ENCODE assay signal across 8 cellular contexts in the genomic region with DNA sequence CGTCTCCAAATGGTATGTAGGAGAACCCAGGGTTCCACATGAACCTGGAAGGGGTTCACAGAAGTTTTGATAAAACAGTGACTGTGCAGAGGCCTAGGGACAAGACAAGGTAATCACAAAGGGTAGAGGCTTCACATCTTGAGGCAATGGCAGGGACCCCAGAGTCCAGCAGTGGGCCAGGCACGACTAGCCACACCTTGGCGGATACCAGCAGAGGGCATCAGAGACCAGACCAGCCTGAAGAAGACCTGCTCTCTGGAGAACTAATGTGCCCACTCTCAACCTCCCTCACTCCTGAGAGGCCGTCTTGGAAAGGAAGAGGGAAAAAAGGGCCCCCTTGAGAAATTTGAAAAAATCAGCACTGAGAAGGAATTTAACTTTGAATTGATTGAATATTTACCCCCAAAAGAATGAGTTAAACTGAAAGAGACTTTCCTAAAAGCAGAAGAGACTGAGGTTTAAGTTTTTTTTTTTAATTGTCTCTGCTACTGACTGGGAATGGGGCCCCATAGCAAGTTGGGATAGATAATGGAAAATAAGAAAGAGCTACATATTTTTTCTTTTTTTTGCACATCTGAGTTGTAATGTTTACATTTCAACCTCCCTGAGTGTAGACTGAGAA.
A peak's percentile ranks its signal among the peaks of the same experiment; 100 is the strongest.
DNase-seq lines count a peak whose midpoint lies in the region; FAIRE-seq and TF ChIP-seq lines count a peak whose summit lies in the region.

No MANE protein-coding gene starts in this region.

- H3K27me3 Mint-ChIP-seq in type B pancreatic cell = no peaks in the 10 kb centered on the region

- no peaks in the 10 kb centered on the region for H3K36me3 Mint-ChIP-seq in type B pancreatic cell

- no peak overlapping the region for H3K27ac ChIP-seq in adrenal gland
- no peak overlapping the region for H3K27ac ChIP-seq in keratinocyte (ENCODE audit: control insufficient read depth, insufficient read depth, low read length)

- no peak overlapping the region for H3K27ac Mint-ChIP-seq in type B pancreatic cell

- peaks cover 42% of the 10 kb centered on the region for H3K4me1 Mint-ChIP-seq in type B pancreatic cell (ENCODE audit: unreplicated experiment)

- no peaks in the 10 kb centered on the region for H3K9me3 Mint-ChIP-seq in type B pancreatic cell

- H3K36me3 ChIP-seq in adrenal gland (replicated peaks in 1 of 2) (no peaks in the 10 kb centered on the region), keratinocyte (ENCODE audit: control insufficient read depth in 2 of 2, extremely low read depth in 1 of 2, insufficient read depth in 2 of 2, low read length in 2 of 2) (no peaks in the 10 kb centered on the region)

- no peak overlapping the region for H2AFZ ChIP-seq in keratinocyte (ENCODE audit: control insufficient read depth, low read length)

- TF ChIP-seq POLR2A in adrenal gland (IDR thresholded peaks at IDR 0.05) = no peak

- intact Hi-C loops in adrenal gland (cut with DNase I) = loop anchor here (2.0 to 5.0 kb wide), 3 partner anchors 242 to 297 kb away; partner anchors contain the start of gene JADE1 (in 1 of the 2)

- WGBS in adrenal gland, 4 donors = 57 to 66% (median 59%) methylated on average over 4 of the region's 4 CpGs

- no peaks in the 10 kb centered on the region for H3K9me1 ChIP-seq in keratinocyte (ENCODE audit: control insufficient read depth, extremely low read depth, insufficient read depth, low read length)

- no peak overlapping the region for H3K4me2 ChIP-seq in keratinocyte (ENCODE audit: control insufficient read depth, extremely low read depth, insufficient read depth, low read depth, low read length)

- H3K9me3 ChIP-seq in adrenal gland (replicated peaks in 1 of 3) (no peaks in the 10 kb centered on the region), keratinocyte (ENCODE audit: control insufficient read depth, low read depth, low read length) (no peaks in the 10 kb centered on the region)

- H3K4me3 ChIP-seq in adrenal gland (no peak overlapping the region), keratinocyte (ENCODE audit: control insufficient read depth in 2 of 3, extremely low read depth in 1 of 3, insufficient read depth in 2 of 3, low read depth in 1 of 3, low read length in 3 of 3) (no peak overlapping the region)

- dilution Hi-C loops in keratinocyte (cut with MboI; ENCODE audit: extremely low pct_ligation_motif_present, low sequenced_read_pairs) = no loop called here

- DNase-seq in stimulated activated CD4-positive, alpha-beta T cell treated with anti-CD3 and anti-CD28 coated beads, Interleukin-15, amount 100 ng/mL, for 24 hours = peak; percentile 28
- DNase-seq in stimulated activated CD4-positive, alpha-beta T cell treated with anti-CD3 and anti-CD28 coated beads, Interleukin-12 subunit alpha, Interleukin-12 subunit beta, amount 100 ng/mL, for 4 hours = no peak
- DNase-seq in adrenal gland = peak; percentile 50 to 83 (median 60)
- DNase-seq in keratinocyte (ENCODE audit: low read depth, low spot score) = no peak
- no peak for DNase-seq in type B pancreatic cell (ENCODE audit: extremely low spot score, unreplicated experiment)
- no peak for DNase-seq in amniotic stem cell (lab: John Stamatoyannopoulos, UW)
- no peak for DNase-seq in NCI-H128 (lab: John Stamatoyannopoulos, UW; ENCODE audit: unreplicated experiment)

- no peak overlapping the region for H3K4me3 Mint-ChIP-seq in type B pancreatic cell

- no peak for FAIRE-seq in keratinocyte (lab: Jason Lieb, UNC)

- H3K4me1 ChIP-seq in adrenal gland (replicated peaks in 1 of 2) (peaks cover 12 to 15% of the 10 kb centered on the region in 2 donors), keratinocyte (ENCODE audit: control insufficient read depth, extremely low read depth, insufficient read depth, low read length) (peaks cover 2% of the 10 kb centered on the region)

- H3K79me2 ChIP-seq in keratinocyte (ENCODE audit: control insufficient read depth, insufficient read depth, low read length) = no peaks in the 10 kb centered on the region

- H3K27me3 ChIP-seq in adrenal gland = no peaks in the 10 kb centered on the region
- H3K27me3 ChIP-seq in keratinocyte (ENCODE audit: control insufficient read depth, extremely low read depth, insufficient read depth, low read length) = no peaks in the 10 kb centered on the region

- TF ChIP-seq CTCF in LNCAP (IDR thresholded peaks at IDR 0.05) (peak; percentile 22; the same call in 1 of the 2 replicates), adrenal gland (IDR thresholded peaks at IDR 0.05) (peak; percentile 47 to 75 (median 60)), keratinocyte (optimal IDR thresholded peaks at IDR 0.05 in 1 of 3, IDR thresholded peaks at IDR 0.05 in 1 of 3, conservative IDR thresholded peaks at IDR 0.05 in 1 of 3; ENCODE audit: extremely low read depth in 1 of 3, insufficient read depth in 2 of 3, low read length in 3 of 3) (peak; percentile 64 to 85 (median 69)), type B pancreatic cell (conservative IDR thresholded peaks at IDR 0.05) (peak; percentile 70)

- no peak overlapping the region for H3K9ac ChIP-seq in keratinocyte (ENCODE audit: control insufficient read depth, extremely low read depth, insufficient read depth, low read length)

- H4K20me1 ChIP-seq in keratinocyte (ENCODE audit: control insufficient read depth, extremely low read depth, insufficient read depth, low read length) = no peaks in the 10 kb centered on the region

Comparison
In these comparisons a context has a peak if more than half of its experiments do, and no peak if none do; other contexts are left out.
1. DNase-seq: peak in stimulated activated CD4-positive, alpha-beta T cell treated with anti-CD3 and anti-CD28 coated beads, Interleukin-15, amount 100 ng/mL, for 24 hours (single experiment) and adrenal gland (7 of 7); none in stimulated activated CD4-positive, alpha-beta T cell treated with anti-CD3 and anti-CD28 coated beads, Interleukin-12 subunit alpha, Interleukin-12 subunit beta, amount 100 ng/mL, for 4 hours (single experiment), keratinocyte (single experiment), type B pancreatic cell (single experiment), amniotic stem cell (single experiment) and NCI-H128 (single experiment).
2. Peak in every context shown above with its lines, with median percentiles within 50 percentile points of each other: CTCF ChIP-seq.